Comparison of ENCODE assay signal across 24 cellular contexts in genomic region chr9:98285446-98285845, GRCh38.
"Had no signal": no experiment of that assay in that cellular context is flagged by ENCODE, and none has a peak within 500 bp of the region (broad histone marks: within the 10 kb centered on the region; RNA-seq: fewer than 3 reads in every experiment).

No MANE protein-coding gene starts in this region.

- H3K4me1 ChIP-seq: esophagus muscularis mucosa, foreskin keratinocyte, gastroesophageal sphincter, heart left ventricle, pancreas, right lobe of liver, suprapubic skin, transverse colon, upper lobe of right lung, uterus had no signal

- H3K27ac ChIP-seq: esophagus muscularis mucosa, foreskin keratinocyte, gastroesophageal sphincter, heart left ventricle, hepatocyte, pancreas, right lobe of liver, suprapubic skin, transverse colon, upper lobe of right lung, uterus had no signal

- FAIRE-seq: colon, endothelial cell of umbilical vein, kidney, pancreas, small intestine had no signal

- H3K4me1 Mint-ChIP-seq: natural killer cell had no signal

- H3K9me3 Mint-ChIP-seq: dendritic cell treated with granulocyte-macrophage colony-stimulating factor and Interleukin-4, amounts not matched to agents 40 ng/mL and 50 ng/mL, for 4 days; natural killer cell; stimulated activated naive B cell treated with anti-CD40 and anti-IgM and Interleukin-4, amounts not matched to agents 10 μg/mL and 1 μg/mL and 100 μg/mL, for 72 hours; stimulated activated naive CD8-positive, alpha-beta T cell treated with anti-CD3 and anti-CD28 coated beads, Interleukin-15, Interleukin-2, amounts not matched to agents 100 ng/mL and 50 ng/mL, for 24 hours had no signal

- ATAC-seq: foreskin keratinocyte; gastroesophageal sphincter; heart left ventricle; left lobe of liver; natural killer cell; pancreas; right lobe of liver; stimulated activated naive B cell treated with anti-CD40 and anti-IgM and Interleukin-4, amounts not matched to agents 10 μg/mL and 1 μg/mL and 100 μg/mL, for 72 hours; upper lobe of right lung had no signal

- H3K4me3 ChIP-seq: esophagus muscularis mucosa, gastroesophageal sphincter, heart left ventricle, hepatocyte, pancreas, right lobe of liver, suprapubic skin, transverse colon, upper lobe of right lung, uterus had no signal

- H3K4me2 ChIP-seq: hepatocyte had no signal

- DNase-seq: effector CD8-positive, alpha-beta T cell; foreskin keratinocyte; heart left ventricle; kidney; mesenchymal stem cell; natural killer cell; pancreas; right lobe of liver; small intestine; stimulated activated CD4-positive, alpha-beta T cell treated with anti-CD3 and anti-CD28 coated beads, Interleukin-15, amount 100 ng/mL, for 24 hours; stimulated activated CD4-positive, alpha-beta T cell treated with anti-CD3 and anti-CD28 coated beads, Interleukin-2, amount 100 ng/mL, for 48 hours; stimulated activated naive B cell treated with anti-CD40 and anti-IgM and Interleukin-4, amounts not matched to agents 10 μg/mL and 1 μg/mL and 100 μg/mL, for 72 hours; transverse colon; upper lobe of right lung; uterus had no signal

- H3K9me3 ChIP-seq: esophagus muscularis mucosa, gastroesophageal sphincter, heart left ventricle, pancreas, right lobe of liver, suprapubic skin, transverse colon, upper lobe of right lung, uterus had no signal

- H3K36me3 Mint-ChIP-seq: natural killer cell; stimulated activated naive B cell treated with anti-CD40 and anti-IgM and Interleukin-4, amounts not matched to agents 10 μg/mL and 1 μg/mL and 100 μg/mL, for 72 hours had no signal

- H3K27ac Mint-ChIP-seq: dendritic cell treated with granulocyte-macrophage colony-stimulating factor and Interleukin-4, amounts not matched to agents 40 ng/mL and 50 ng/mL, for 4 days; natural killer cell; stimulated activated naive B cell treated with anti-CD40 and anti-IgM and Interleukin-4, amounts not matched to agents 10 μg/mL and 1 μg/mL and 100 μg/mL, for 72 hours; stimulated activated naive CD8-positive, alpha-beta T cell treated with anti-CD3 and anti-CD28 coated beads, Interleukin-15, Interleukin-2, amounts not matched to agents 100 ng/mL and 50 ng/mL, for 24 hours had no signal

- H3K4me3 Mint-ChIP-seq: dendritic cell treated with granulocyte-macrophage colony-stimulating factor and Interleukin-4, amounts not matched to agents 40 ng/mL and 50 ng/mL, for 4 days; natural killer cell; stimulated activated naive B cell treated with anti-CD40 and anti-IgM and Interleukin-4, amounts not matched to agents 10 μg/mL and 1 μg/mL and 100 μg/mL, for 72 hours; stimulated activated naive CD8-positive, alpha-beta T cell treated with anti-CD3 and anti-CD28 coated beads, Interleukin-15, Interleukin-2, amounts not matched to agents 100 ng/mL and 50 ng/mL, for 24 hours had no signal

- H3K36me3 ChIP-seq: esophagus muscularis mucosa, gastroesophageal sphincter, heart left ventricle, pancreas, right lobe of liver, suprapubic skin, transverse colon, upper lobe of right lung, uterus had no signal

- H3K27me3 ChIP-seq: hepatocyte, pancreas, right lobe of liver, upper lobe of right lung, uterus had no signal
